Comparison of ENCODE assay signal across 15 cellular contexts in the genomic region with DNA sequence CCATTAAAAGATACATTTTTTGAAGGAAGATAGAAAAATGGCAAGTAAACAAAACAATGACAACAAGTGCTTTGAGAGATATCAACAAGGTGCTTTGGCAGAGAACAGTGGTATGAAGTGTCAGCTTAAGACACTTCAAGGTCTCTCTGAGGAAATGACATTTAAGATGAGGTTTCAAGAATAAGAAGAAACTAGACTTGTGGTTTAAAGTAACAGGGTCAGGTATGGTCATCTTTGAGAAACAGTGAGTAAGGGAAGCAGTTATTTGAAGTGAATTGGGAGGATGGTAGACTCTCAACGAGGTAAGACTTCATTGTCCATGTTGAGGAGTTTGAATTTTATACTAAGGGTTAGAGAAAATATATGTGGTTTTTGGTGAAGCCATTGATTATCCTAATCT.
DNase-seq lines count a peak whose midpoint lies in the region; ATAC-seq and TF ChIP-seq lines count a peak whose summit lies in the region.
"Had no signal": no experiment of that assay in that cellular context is flagged by ENCODE, and none has a peak within 500 bp of the region (broad histone marks: within the 10 kb centered on the region; RNA-seq: fewer than 3 reads in every experiment).

No MANE protein-coding gene starts in this region.

- intact Hi-C loops in PC-9 (cut with micrococcal nuclease; ENCODE audit: unreplicated experiment), result no loop called here

- H3F3A ChIP-seq in PC-9 (ENCODE audit: insufficient read depth, low read depth), result no peaks in the 10 kb centered on the region

- no peaks in the 10 kb centered on the region for H3K79me2 ChIP-seq in PC-9 (ENCODE audit: low read depth)

- no peak for TF ChIP-seq CTCF in PC-9 (conservative IDR thresholded peaks at IDR 0.05)

- H3K4me2 ChIP-seq in PC-9, result no peak overlapping the region

- H4K20me1 ChIP-seq in PC-9 (ENCODE audit: insufficient read depth), result no peaks in the 10 kb centered on the region

- no peak overlapping the region for H3K27ac ChIP-seq in PC-9
- H3K27ac ChIP-seq: foreskin keratinocyte, RWPE1 had no signal

- no peaks in the 10 kb centered on the region for H3K9me2 ChIP-seq in PC-9 (ENCODE audit: insufficient read depth)

- H3K36me3 ChIP-seq in PC-9 (ENCODE audit: low read depth), result no peaks in the 10 kb centered on the region

- no peak overlapping the region for H3K4me3 ChIP-seq in PC-9

- no TSS peak for BruUV-seq in PC-9 (replicated peaks; lab: Mats Ljungman, UMichigan)

- CTCF ChIA-PET in PC-9 (lab: Charles Lee), result no interaction called here

- no peaks in the 10 kb centered on the region for H3K9me3 ChIP-seq in PC-9 (ENCODE audit: insufficient read depth, low read depth)

- H2AFZ ChIP-seq in PC-9, result no peak overlapping the region

- POLR2A ChIA-PET in PC-9 (lab: Charles Lee; ENCODE audit: unreplicated experiment), result no interaction called here

- no peaks in the 10 kb centered on the region for H3K4me1 ChIP-seq in PC-9 (replicated peaks; ENCODE audit: insufficient read depth)

- no peak for DNase-seq in SKM-1 (lab: John Stamatoyannopoulos, UW; ENCODE audit: unreplicated experiment)
- DNase-seq in NCI-H774 (lab: John Stamatoyannopoulos, UW), result no peak
- no peak for DNase-seq in PC-9
- no peak for DNase-seq in RKO (ENCODE audit: low spot score)
- DNase-seq: activated CD4-positive, alpha-beta memory T cell treated with anti-CD3 and anti-CD28 coated beads, Interleukin-2, amount 10 ng/mL, durations not matched to agents 7 days and 5 days; activated effector memory CD4-positive, alpha-beta T cell treated with anti-CD3 and anti-CD28 coated beads, Interleukin-2, amount 50 U/mL, for 16 hours; C1 segment of cervical spinal cord; effector memory CD4-positive, alpha-beta T cell; foreskin keratinocyte; NCI-H446 had no signal

- ATAC-seq in GM18520 (IDR thresholded peaks at IDR 0.05; ENCODE audit: unreplicated experiment) (peak; percentile 96), GM21360 (IDR thresholded peaks at IDR 0.05; ENCODE audit: unreplicated experiment) (peak; percentile 94), HG02870 (IDR thresholded peaks at IDR 0.05; ENCODE audit: unreplicated experiment) (peak; percentile 84), HG03558 (IDR thresholded peaks at IDR 0.05; ENCODE audit: extremely low read depth, unreplicated experiment) (peak; percentile 59)
- ATAC-seq: foreskin keratinocyte had no signal

- no peaks in the 10 kb centered on the region for H3K27me3 ChIP-seq in PC-9 (ENCODE audit: insufficient read depth, low read depth)
- H3K27me3 ChIP-seq: foreskin keratinocyte had no signal
